In the genomic region with DNA sequence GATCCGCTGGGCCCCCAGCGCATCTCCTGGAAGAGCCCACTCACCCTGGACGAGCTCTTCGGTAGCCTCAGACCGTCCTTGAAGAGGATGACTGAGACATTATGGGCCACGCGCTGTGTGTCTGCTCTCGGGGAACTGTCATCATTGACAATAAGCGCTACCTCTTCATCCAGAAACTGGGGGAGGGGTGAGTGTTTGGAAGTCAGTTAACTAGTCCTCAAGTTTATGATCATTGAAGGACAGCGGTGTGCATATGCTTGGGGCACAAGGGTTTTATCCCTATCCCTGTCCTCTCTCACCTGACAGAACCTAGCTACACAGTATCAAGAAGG, we compare ENCODE assay signal across 8 cellular contexts. TPM values are rescaled to one million over a fixed set of nuclear protein-coding genes. Genes with fewer than 3 reads are reported as not detected.
DNase-seq lines count a peak whose midpoint lies in the region; ATAC-seq and TF ChIP-seq lines count a peak whose summit lies in the region.

No MANE protein-coding gene starts in this region.

- H3K4me2 ChIP-seq in DND-41 (ENCODE audit: insufficient read depth, low read length) (peak overlapping the region; percentile 84), PC-3 (ENCODE audit: low read length) (peak overlapping the region; percentile 92), osteoblast (ENCODE audit: insufficient read depth, low read length) (peak overlapping the region; percentile 92)

- H3K4me1 ChIP-seq in DND-41 (ENCODE audit: insufficient read depth, low read length) (peaks cover 53% of the 10 kb centered on the region), PC-3 (ENCODE audit: insufficient read depth, low read length) (peaks cover 50% of the 10 kb centered on the region), osteoblast (ENCODE audit: insufficient read depth, low read length) (peaks cover 37% of the 10 kb centered on the region)

- no TSS peak for BruUV-seq in PC-3 (replicated peaks; lab: Mats Ljungman, UMichigan)

- H4K20me1 ChIP-seq in DND-41 (ENCODE audit: insufficient read depth, low read length) (peaks cover 30% of the 10 kb centered on the region), PC-3 (ENCODE audit: low read length) (no peaks in the 10 kb centered on the region), osteoblast (ENCODE audit: insufficient read depth, low read length) (no peaks in the 10 kb centered on the region)

- DNase-seq in DND-41 (no peak), PC-3 (no peak), epithelial cell of esophagus (ENCODE audit: low read depth) (peak; percentile 19), osteoblast (ENCODE audit: insufficient read length, low spot score, missing footprints) (peak; percentile 73), NCI-H1048 (lab: John Stamatoyannopoulos, UW) (no peak), NOMO-1 (lab: John Stamatoyannopoulos, UW; ENCODE audit: unreplicated experiment in 2 of 2) (no peak)

- no peaks in the 10 kb centered on the region for H3K9me3 ChIP-seq in DND-41 (ENCODE audit: insufficient read depth, low read length, severe bottlenecking)
- H3K9me3 ChIP-seq in PC-3 (ENCODE audit: low read length), result no peaks in the 10 kb centered on the region
- no peaks in the 10 kb centered on the region for H3K9me3 ChIP-seq in osteoblast (ENCODE audit: low read depth, low read length)

- H3K27me3 ChIP-seq in DND-41 (ENCODE audit: insufficient read depth, low read length, poor library complexity), result no peaks in the 10 kb centered on the region
- no peaks in the 10 kb centered on the region for H3K27me3 ChIP-seq in PC-3 (ENCODE audit: low read length)
- H3K27me3 ChIP-seq in osteoblast (ENCODE audit: insufficient read depth, low read length), result no peaks in the 10 kb centered on the region

- H3K9me2 ChIP-seq in PC-3 (replicated peaks; ENCODE audit: low read length), result no peaks in the 10 kb centered on the region

- intact Hi-C loops in PC-3 (cut with micrococcal nuclease), result no loop called here

- H2AFZ ChIP-seq in DND-41 (ENCODE audit: low read depth, low read length) (peak overlapping the region; percentile 94), PC-3 (ENCODE audit: low read length) (peak overlapping the region; percentile 83), osteoblast (ENCODE audit: low read length) (peak overlapping the region; percentile 96)

- CTCF ChIA-PET in PC-3 (lab: Charles Lee), result interaction anchor here (0.9 to 1.9 kb wide), 2 partner anchors 33 to 49 kb away, joined by 4 to 6 read pairs; a partner anchor contains a TSS

- POLR2A ChIA-PET in PC-3 (lab: Charles Lee; ENCODE audit: unreplicated experiment), result interaction anchor here (1.4 kb wide), 1 partner anchor 29 kb away, joined by 3 read pairs; no protein-coding TSS in a partner anchor

- H3K4me3 ChIP-seq in DND-41 (ENCODE audit: low read depth in 1 of 2, low read length in 2 of 2), result peak overlapping the region; percentile 87
- peak overlapping the region; percentile 88 for H3K4me3 ChIP-seq in PC-3 (ENCODE audit: low read length)
- H3K4me3 ChIP-seq in epithelial cell of esophagus (ENCODE audit: low read length), result peak overlapping the region; percentile 62
- H3K4me3 ChIP-seq in osteoblast (ENCODE audit: insufficient read depth, low read length), result peak overlapping the region; percentile 88

- H3K9ac ChIP-seq in DND-41 (ENCODE audit: low read depth, low read length) (peak overlapping the region; percentile 90), PC-3 (ENCODE audit: low read length) (peak overlapping the region; percentile 93)

- H3K79me2 ChIP-seq in DND-41 (ENCODE audit: insufficient read depth, low read length) (peaks cover 14% of the 10 kb centered on the region), PC-3 (ENCODE audit: low read length) (peaks cover 30% of the 10 kb centered on the region), osteoblast (ENCODE audit: insufficient read depth, low read length) (peaks cover 34% of the 10 kb centered on the region)

- H3K36me3 ChIP-seq in DND-41 (ENCODE audit: insufficient read depth, low read length) (peaks cover 6% of the 10 kb centered on the region), PC-3 (ENCODE audit: low read depth, low read length) (peaks cover 10% of the 10 kb centered on the region), osteoblast (ENCODE audit: insufficient read depth, low read length) (peaks cover 23% of the 10 kb centered on the region)

- TF ChIP-seq CTCF in DND-41 (IDR thresholded peaks at IDR 0.05; ENCODE audit: borderline replicate concordance, extremely low read depth, low read length, poor library complexity, severe bottlenecking), result no peak
- no peak for TF ChIP-seq CTCF in PC-3 (conservative IDR thresholded peaks at IDR 0.05; ENCODE audit: low read depth, low read length)
- TF ChIP-seq CTCF in epithelial cell of esophagus (IDR thresholded peaks at IDR 0.05; ENCODE audit: insufficient read depth, low read depth, low read length, missing control alignments), result no peak
- no peak for TF ChIP-seq CTCF in osteoblast (IDR thresholded peaks at IDR 0.05; ENCODE audit: extremely low read depth, low read depth, low read length)

- peaks cover 5% of the 10 kb centered on the region for H3F3A ChIP-seq in PC-3 (ENCODE audit: low read length, unreplicated experiment)

- no peak for ATAC-seq in DND-41 (ENCODE audit: insufficient read depth, low read depth)
- no peak for ATAC-seq in PC-3
- no peak for ATAC-seq in HG03135 (IDR thresholded peaks at IDR 0.05; ENCODE audit: unreplicated experiment)
- ATAC-seq in HG03354 (IDR thresholded peaks at IDR 0.05; ENCODE audit: poor library complexity, severe bottlenecking, unreplicated experiment), result no peak

- H3K27ac ChIP-seq in DND-41 (ENCODE audit: low read length) (peak overlapping the region; percentile 93), PC-3 (ENCODE audit: low read length) (peak overlapping the region; percentile 48), osteoblast (ENCODE audit: low read depth, low read length) (peak overlapping the region; percentile 95)

RNA-seq across cellular contexts. Expression of a gene that starts 0.6 kb away (rescaled TPM):
- total RNA-seq in PC-3 (2014; rRNA removed) (13.8 and 16.3 TPM in 2 replicates), osteoblast (29.5 and 31.8 TPM in 2 replicates)

RNA-seq across cellular contexts. Expression of a gene that starts 0.6 kb away (rescaled TPM):
- 6.0 and 6.1 TPM in 2 replicates for total RNA-seq in PC-3 (2014; rRNA removed)
- 13.0 and 21.0 TPM in 2 replicates for total RNA-seq in osteoblast

RNA-seq across cellular contexts. Expression of a gene that starts 7.2 kb away (rescaled TPM):
- total RNA-seq in PC-3 (2014; rRNA removed) (not detected in 2 replicates), osteoblast (not detected in 2 replicates)

RNA-seq across cellular contexts. Expression of a gene that starts 7.9 kb away (rescaled TPM):
- total RNA-seq in PC-3 (2014; rRNA removed), result 75.4 and 87.9 TPM in 2 replicates
- total RNA-seq in osteoblast, result 11.9 and 13.6 TPM in 2 replicates

RNA-seq across cellular contexts. Expression of a gene that starts 16.3 kb away (rescaled TPM):
- total RNA-seq in PC-3 (2014; rRNA removed) (67.9 and 78.5 TPM in 2 replicates), osteoblast (35.1 TPM in 2 replicates)

Comparison
In these comparisons a context has a peak if more than half of its experiments do, and no peak if none do; other contexts are left out.
1. DNase-seq: peak in epithelial cell of esophagus (single experiment) and osteoblast (single experiment); none in DND-41 (single experiment), PC-3 (single experiment), NCI-H1048 (single experiment) and NOMO-1 (0 of 2).
2. Peak in every context shown above with its lines, with median percentiles within 50 percentile points of each other: H2AFZ ChIP-seq, H3K27ac ChIP-seq, H3K4me2 ChIP-seq and H3K4me3 ChIP-seq.